In the genomic region with DNA sequence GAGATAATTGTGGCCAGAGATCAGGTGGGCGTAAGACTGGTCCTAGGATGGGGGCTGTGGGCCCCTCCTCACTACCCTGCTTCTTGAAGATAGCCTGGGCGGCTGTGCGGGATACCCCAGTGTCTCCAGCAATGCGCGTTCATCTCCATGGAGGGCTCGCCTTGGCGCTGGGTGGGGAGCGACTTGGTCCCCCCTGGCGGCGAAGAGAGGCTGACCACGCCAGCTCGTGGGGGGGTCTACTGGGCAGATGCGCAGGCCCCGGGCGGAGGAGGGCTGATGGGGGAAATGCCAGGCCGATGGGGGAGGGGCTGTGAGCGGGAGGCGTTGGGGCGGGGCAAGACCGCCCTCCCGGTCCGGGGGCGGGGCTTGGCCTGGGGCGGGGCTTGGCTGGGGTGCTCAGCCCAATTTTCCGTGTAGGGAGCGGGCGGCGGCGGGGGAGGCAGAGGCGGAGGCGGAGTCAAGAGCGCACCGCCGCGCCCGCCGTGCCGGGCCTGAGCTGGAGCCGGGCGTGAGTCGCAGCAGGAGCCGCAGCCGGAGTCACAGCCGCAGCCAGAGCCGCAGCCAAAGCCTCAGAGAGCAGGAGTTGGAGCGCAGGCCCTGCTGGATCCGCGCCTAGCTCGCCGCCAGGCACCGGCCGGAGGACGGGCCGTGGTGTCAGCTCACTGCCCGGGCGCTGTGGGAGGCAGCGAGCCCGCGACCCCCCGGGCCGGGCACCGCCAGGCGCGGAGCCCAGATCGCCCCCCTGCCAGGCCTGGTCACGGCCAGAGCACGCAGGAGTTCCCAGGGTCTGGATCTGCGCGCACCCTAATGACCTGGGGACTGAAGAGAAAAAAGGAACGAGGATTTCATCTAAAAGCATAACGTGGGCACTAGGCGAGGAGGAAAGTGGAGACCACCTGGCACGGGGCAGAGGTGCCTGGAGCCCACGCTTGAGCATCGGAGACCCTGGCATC, we compare ENCODE assay signal across 8 cellular contexts. TPM values are rescaled to one million over a fixed set of nuclear protein-coding genes. Genes with fewer than 3 reads are reported as not detected.
DNase-seq lines count a peak whose midpoint lies in the region; ATAC-seq, FAIRE-seq and TF ChIP-seq lines count a peak whose summit lies in the region.

A gene with protein sequence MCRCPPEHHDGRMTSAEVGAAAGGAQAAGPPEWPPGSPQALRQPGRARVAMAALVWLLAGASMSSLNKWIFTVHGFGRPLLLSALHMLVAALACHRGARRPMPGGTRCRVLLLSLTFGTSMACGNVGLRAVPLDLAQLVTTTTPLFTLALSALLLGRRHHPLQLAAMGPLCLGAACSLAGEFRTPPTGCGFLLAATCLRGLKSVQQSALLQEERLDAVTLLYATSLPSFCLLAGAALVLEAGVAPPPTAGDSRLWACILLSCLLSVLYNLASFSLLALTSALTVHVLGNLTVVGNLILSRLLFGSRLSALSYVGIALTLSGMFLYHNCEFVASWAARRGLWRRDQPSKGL (plus strand): TSS at position 509 of the 953 bp plus-strand sequence. CDS start 670 bp downstream, outside the sequence.

- H3K4me3 Mint-ChIP-seq in activated naive CD8-positive, alpha-beta T cell treated with anti-CD3 and anti-CD28 coated beads for 36 hours: peak within 1 kb of the TSS; percentile 82

- peak; percentile 86 for DNase-seq in GM06990 (ENCODE audit: extremely low read depth, insufficient read length)
- DNase-seq in NAMALWA (ENCODE audit: low spot score): peak; percentile 88
- DNase-seq in activated naive CD8-positive, alpha-beta T cell treated with anti-CD3 and anti-CD28 coated beads for 36 hours: peak; percentile 96
- peak; percentile 84 to 99 (median 97) for DNase-seq in head of caudate nucleus
- DNase-seq in pancreas: peak; percentile 89 to 99 (median 96)
- DNase-seq in tibial artery: peak; percentile 93 to 97

- POLR2A ChIA-PET in HEK293 (lab: Yijun Ruan, JAX): interaction anchor here (0.7 to 1.9 kb wide), 12 partner anchors 10 to 524 kb away, joined by 3 to 11 read pairs (median 4); partner anchors contain the start of genes DUSP18, OSBP2, PES1 and RNF185

- H3K9me3 ChIP-seq in HEK293 (ENCODE audit: control insufficient read depth, insufficient read depth, low read depth, low read length): no peaks in the 10 kb centered on the region
- H3K9me3 ChIP-seq in pancreas: no peaks in the 10 kb centered on the region
- H3K9me3 ChIP-seq in tibial artery: no peaks in the 10 kb centered on the region

- H3K36me3 Mint-ChIP-seq in activated naive CD8-positive, alpha-beta T cell treated with anti-CD3 and anti-CD28 coated beads for 36 hours: peaks cover 19% of the 10 kb centered on the region

- H3K27ac ChIP-seq in HEK293 (ENCODE audit: extremely low read depth, low read depth, low read length): peak within 1 kb of the TSS; percentile 78
- H3K27ac ChIP-seq in pancreas: peak within 1 kb of the TSS; percentile 60 to 79 (median 70)
- peak within 1 kb of the TSS; percentile 85 to 93 for H3K27ac ChIP-seq in tibial artery

- TF ChIP-seq CTCF in GM06990 (IDR thresholded peaks at IDR 0.05; ENCODE audit: insufficient read depth, low read length, poor library complexity, severe bottlenecking) (no peak), HEK293 (tag by site-specific recombination; IDR thresholded peaks at IDR 0.05) (peak; percentile 89), pancreas (IDR thresholded peaks at IDR 0.05) (no peak), tibial artery (IDR thresholded peaks at IDR 0.05) (peak; percentile 24 to 42)

- intact Hi-C loops in head of caudate nucleus (cut with DNase I): loop anchor here (2.0 kb wide), 2 partner anchors 59 to 119 kb away; partner anchors contain the start of gene OSBP2
- intact Hi-C loops in pancreas (cut with DNase I): loop anchor here in 1 of 3 donors (10.0 kb wide), 1 partner anchor 119 kb away; no protein-coding TSS in a partner anchor
- intact Hi-C loops in tibial artery (cut with DNase I; ENCODE audit: low total_unique reads): loop anchor here (5.0 kb wide), 1 partner anchor 287 kb away; no protein-coding TSS in a partner anchor

- peak within 1 kb of the TSS; percentile 88 for H3K27ac Mint-ChIP-seq in activated naive CD8-positive, alpha-beta T cell treated with anti-CD3 and anti-CD28 coated beads for 36 hours

- H3K27me3 ChIP-seq in GM06990 (replicated peaks; ENCODE audit: control insufficient read depth, insufficient read depth, low read length): no peaks in the 10 kb centered on the region
- no peaks in the 10 kb centered on the region for H3K27me3 ChIP-seq in pancreas
- no peaks in the 10 kb centered on the region for H3K27me3 ChIP-seq in tibial artery

- CTCF ChIA-PET in HEK293 (lab: Yijun Ruan, JAX): interaction anchor here (0.5 to 4.1 kb wide), 43 partner anchors 9 to 515 kb away, joined by 3 to 100 read pairs (median 6); partner anchors contain the start of genes DUSP18 and OSBP2

- ATAC-seq in SK-N-SH treated with all-trans-retinoic acid at 6 μM for 48 hours (peak; percentile 82), pancreas (peak; percentile 92 to 98 (median 95))

- no peaks in the 10 kb centered on the region for H3K36me3 ChIP-seq in GM06990 (ENCODE audit: control insufficient read depth, insufficient read depth, low read length)
- no peaks in the 10 kb centered on the region for H3K36me3 ChIP-seq in HEK293 (ENCODE audit: control insufficient read depth in 2 of 2, insufficient read depth in 1 of 2, low read length in 2 of 2)
- no peaks in the 10 kb centered on the region for H3K36me3 ChIP-seq in pancreas
- no peaks in the 10 kb centered on the region for H3K36me3 ChIP-seq in tibial artery

- no peak for FAIRE-seq in pancreas (lab: Jason Lieb, UNC)

- 1 to 2% methylated on average over 73 to 75 of the region's 75 CpGs for WGBS in pancreas, 2 donors

- H3K4me1 ChIP-seq in HEK293 (ENCODE audit: control insufficient read depth, insufficient read depth, low read length): peaks cover 9% of the 10 kb centered on the region
- H3K4me1 ChIP-seq in pancreas: peaks cover 12 to 14% (median 14%) of the 10 kb centered on the region in 3 donors
- H3K4me1 ChIP-seq in tibial artery: peaks cover 9 to 40% (median 26%) of the 10 kb centered on the region in 4 donors

- H3K9me3 Mint-ChIP-seq in activated naive CD8-positive, alpha-beta T cell treated with anti-CD3 and anti-CD28 coated beads for 36 hours: peaks cover 4% of the 10 kb centered on the region

- H3K27me3 Mint-ChIP-seq in activated naive CD8-positive, alpha-beta T cell treated with anti-CD3 and anti-CD28 coated beads for 36 hours: no peaks in the 10 kb centered on the region

- H3K4me3 ChIP-seq in GM06990 (replicated peaks; ENCODE audit: low read depth, low read length) (peak within 1 kb of the TSS; percentile 60), HEK293 (ENCODE audit: low read depth, low read length) (peak within 1 kb of the TSS; percentile 59), pancreas (peak within 1 kb of the TSS; percentile 55 to 70 (median 55)), tibial artery (peak within 1 kb of the TSS; percentile 77 to 82)

- H3K4me1 Mint-ChIP-seq in activated naive CD8-positive, alpha-beta T cell treated with anti-CD3 and anti-CD28 coated beads for 36 hours: peaks cover 16% of the 10 kb centered on the region

TF ChIP-seq in HEK293, 187 proteins besides CTCF, POLR2A, EP300 and RAD21 (continues in another document):
- TF ChIP-seq, protein P1, sequence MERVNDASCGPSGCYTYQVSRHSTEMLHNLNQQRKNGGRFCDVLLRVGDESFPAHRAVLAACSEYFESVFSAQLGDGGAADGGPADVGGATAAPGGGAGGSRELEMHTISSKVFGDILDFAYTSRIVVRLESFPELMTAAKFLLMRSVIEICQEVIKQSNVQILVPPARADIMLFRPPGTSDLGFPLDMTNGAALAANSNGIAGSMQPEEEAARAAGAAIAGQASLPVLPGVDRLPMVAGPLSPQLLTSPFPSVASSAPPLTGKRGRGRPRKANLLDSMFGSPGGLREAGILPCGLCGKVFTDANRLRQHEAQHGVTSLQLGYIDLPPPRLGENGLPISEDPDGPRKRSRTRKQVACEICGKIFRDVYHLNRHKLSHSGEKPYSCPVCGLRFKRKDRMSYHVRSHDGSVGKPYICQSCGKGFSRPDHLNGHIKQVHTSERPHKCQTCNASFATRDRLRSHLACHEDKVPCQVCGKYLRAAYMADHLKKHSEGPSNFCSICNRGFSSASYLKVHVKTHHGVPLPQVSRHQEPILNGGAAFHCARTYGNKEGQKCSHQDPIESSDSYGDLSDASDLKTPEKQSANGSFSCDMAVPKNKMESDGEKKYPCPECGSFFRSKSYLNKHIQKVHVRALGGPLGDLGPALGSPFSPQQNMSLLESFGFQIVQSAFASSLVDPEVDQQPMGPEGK (tag by site-specific recombination; IDR thresholded peaks at IDR 0.05): peak; percentile 97

TF ChIP-seq in SK-N-SH treated with all-trans-retinoic acid at 6 μM for 48 hours, 23 proteins besides CTCF, POLR2A, EP300 and RAD21 (continues in another document):
- TF ChIP-seq, protein P1 (CRISPR knock-in tag; IDR thresholded peaks at IDR 0.05; ENCODE audit: borderline replicate concordance): peak; percentile 90
- TF ChIP-seq, protein P2, sequence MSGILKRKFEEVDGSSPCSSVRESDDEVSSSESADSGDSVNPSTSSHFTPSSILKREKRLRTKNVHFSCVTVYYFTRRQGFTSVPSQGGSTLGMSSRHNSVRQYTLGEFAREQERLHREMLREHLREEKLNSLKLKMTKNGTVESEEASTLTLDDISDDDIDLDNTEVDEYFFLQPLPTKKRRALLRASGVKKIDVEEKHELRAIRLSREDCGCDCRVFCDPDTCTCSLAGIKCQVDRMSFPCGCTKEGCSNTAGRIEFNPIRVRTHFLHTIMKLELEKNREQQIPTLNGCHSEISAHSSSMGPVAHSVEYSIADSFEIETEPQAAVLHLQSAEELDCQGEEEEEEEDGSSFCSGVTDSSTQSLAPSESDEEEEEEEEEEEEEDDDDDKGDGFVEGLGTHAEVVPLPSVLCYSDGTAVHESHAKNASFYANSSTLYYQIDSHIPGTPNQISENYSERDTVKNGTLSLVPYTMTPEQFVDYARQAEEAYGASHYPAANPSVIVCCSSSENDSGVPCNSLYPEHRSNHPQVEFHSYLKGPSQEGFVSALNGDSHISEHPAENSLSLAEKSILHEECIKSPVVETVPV (CRISPR knock-in tag; IDR thresholded peaks at IDR 0.05): no peak

RNA-seq across cellular contexts. Expression of the gene that starts here (rescaled TPM):
- 1 to 10 TPM; 3.2 to 3.6 TPM for total RNA-seq in activated naive CD8-positive, alpha-beta T cell treated with anti-CD3 and anti-CD28 coated beads for 36 hours
- total RNA-seq in pancreas: 1 to 10 TPM in 5 of 6 donors, under 1 TPM in 1; 0.90 to 1.7 (median 1.3) TPM
- 1 to 10 TPM; 1.0 to 1.1 TPM for polyA plus RNA-seq in pancreas

Comparison
In these comparisons a context has a peak if more than half of its experiments do, and no peak if none do; other contexts are left out.
1. Peak in every context shown above with its lines: DNase-seq, ATAC-seq, H3K4me3 ChIP-seq and H3K27ac ChIP-seq.
2. CTCF ChIP-seq: peak in HEK293 (single experiment) and tibial artery (2 of 2); none in GM06990 (single experiment) and pancreas (0 of 4).